Comparison of ENCODE assay signal across 9 cellular contexts in the genomic region with DNA sequence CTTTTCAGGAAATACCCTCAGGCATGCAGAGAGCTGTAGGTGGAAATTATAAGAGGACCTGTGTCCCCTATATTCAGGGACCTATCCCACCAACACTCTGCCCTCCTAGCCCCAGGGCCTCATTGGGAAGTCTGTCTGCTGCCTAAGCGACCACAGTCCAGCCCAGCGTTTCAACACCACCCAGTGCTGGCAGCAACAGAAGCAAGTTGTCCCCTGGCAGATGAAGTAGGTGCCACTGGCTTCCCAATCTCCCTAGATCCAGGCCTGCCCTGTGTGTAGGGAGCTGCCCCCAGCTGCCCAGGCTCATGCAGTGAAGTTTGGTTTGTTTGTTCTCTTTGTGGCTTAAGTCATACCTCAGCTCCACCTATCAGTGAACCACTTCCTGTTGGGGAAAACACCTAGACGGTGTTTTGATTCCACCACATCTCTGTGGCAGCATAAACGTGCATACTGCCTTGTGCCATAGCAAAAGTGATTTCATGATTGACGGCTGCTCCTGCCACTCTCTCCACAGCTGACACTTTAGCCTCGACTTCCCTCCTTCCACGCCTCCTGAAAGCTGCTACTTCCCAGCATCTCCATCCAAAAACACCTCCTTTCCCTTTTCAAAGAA. TPM values are rescaled to one million over a fixed set of nuclear protein-coding genes. Genes with fewer than 3 reads are reported as not detected.
DNase-seq lines count a peak whose midpoint lies in the region; ATAC-seq and TF ChIP-seq lines count a peak whose summit lies in the region.
"Had no signal": no experiment of that assay in that cellular context is flagged by ENCODE, and none has a peak within 500 bp of the region (broad histone marks: within the 10 kb centered on the region; RNA-seq: fewer than 3 reads in every experiment).

No MANE protein-coding gene starts in this region.

- H3K27me3 Mint-ChIP-seq in activated CD4-positive, alpha-beta memory T cell treated with anti-CD3 and anti-CD28 coated beads for 36 hours, result no peaks in the 10 kb centered on the region

- H3K4me3 ChIP-seq in GM06990 (replicated peaks; ENCODE audit: low read depth, low read length), result no peak overlapping the region
- no peak overlapping the region for H3K4me3 ChIP-seq in HUES64 (ENCODE audit: low read length)
- no peak overlapping the region for H3K4me3 ChIP-seq in tibial nerve

- H3K9me3 ChIP-seq in HUES64 (ENCODE audit: insufficient read depth, low read depth, low read length) (no peaks in the 10 kb centered on the region), tibial nerve (no peaks in the 10 kb centered on the region)

- TF ChIP-seq EP300 in tibial nerve (IDR thresholded peaks at IDR 0.05), result no peak

- peak overlapping the region; percentile 85 for H3K27ac Mint-ChIP-seq in activated CD4-positive, alpha-beta memory T cell treated with anti-CD3 and anti-CD28 coated beads for 36 hours

- TF ChIP-seq CTCF in GM06990 (IDR thresholded peaks at IDR 0.05; ENCODE audit: insufficient read depth, low read length, poor library complexity, severe bottlenecking) (no peak), foreskin keratinocyte (conservative IDR thresholded peaks at IDR 0.05) (peak; percentile 29), tibial nerve (IDR thresholded peaks at IDR 0.05) (no peak)

- peaks cover 37% of the 10 kb centered on the region for H3K4me1 Mint-ChIP-seq in activated CD4-positive, alpha-beta memory T cell treated with anti-CD3 and anti-CD28 coated beads for 36 hours (ENCODE audit: low read depth)

- peak overlapping the region; percentile 53; the same call in 1 of the 2 replicates for H3K27ac ChIP-seq in HUES64 (ENCODE audit: low read depth, low read length)
- H3K27ac ChIP-seq in foreskin keratinocyte, result no peak overlapping the region
- peak overlapping the region in 1 of 4 donors; percentile 57 for H3K27ac ChIP-seq in tibial nerve

- peak; percentile 100 for ATAC-seq in GM21717 (IDR thresholded peaks at IDR 0.05; ENCODE audit: unreplicated experiment)
- peak; percentile 96 for ATAC-seq in foreskin keratinocyte

- CTCF ChIA-PET in activated CD4-positive, alpha-beta memory T cell treated with anti-CD3 and anti-CD28 coated beads for 36 hours (lab: Charles Lee), result interaction anchor here (1.0 to 2.8 kb wide), 8 partner anchors 11 to 422 kb away, joined by 3 to 24 read pairs (median 9); partner anchors contain the start of genes SRP9 and TMEM63A

- POLR2A ChIA-PET in activated CD4-positive, alpha-beta memory T cell treated with anti-CD3 and anti-CD28 coated beads for 36 hours (lab: Charles Lee), result interaction anchor here (0.8 to 2.8 kb wide), 4 partner anchors 15 to 452 kb away, joined by 3 to 34 read pairs (median 9); partner anchors contain the start of genes PYCR2, SRP9 and TMEM63A

- no peaks in the 10 kb centered on the region for H3K9me3 Mint-ChIP-seq in activated CD4-positive, alpha-beta memory T cell treated with anti-CD3 and anti-CD28 coated beads for 36 hours

- DNase-seq in GM06990 (ENCODE audit: extremely low read depth, insufficient read length), result peak; percentile 54
- DNase-seq in activated CD4-positive, alpha-beta memory T cell treated with anti-CD3 and anti-CD28 coated beads for 36 hours, result peak; percentile 83
- peak; percentile 64 to 78 for DNase-seq in foreskin keratinocyte
- peak; percentile 41 to 56 for DNase-seq in stimulated activated CD8-positive, alpha-beta memory T cell treated with anti-CD3 and anti-CD28 coated beads, Interleukin-7, amount 100 ng/mL, for 4 hours (ENCODE audit: low read depth in 2 of 2)
- no peak for DNase-seq in tibial nerve (ENCODE audit: low spot score in 2 of 2)
- DNase-seq in cerebellar nuclear complex (lab: John Stamatoyannopoulos, UW), result no peak

- no peaks in the 10 kb centered on the region for H3K36me3 Mint-ChIP-seq in activated CD4-positive, alpha-beta memory T cell treated with anti-CD3 and anti-CD28 coated beads for 36 hours

- WGBS in HUES64, result 63% methylated on average over 7 of the region's 7 CpGs
- 58 to 63% methylated on average over 7 of the region's 7 CpGs for WGBS in tibial nerve, 2 donors

- H3K4me1 ChIP-seq in HUES64 (ENCODE audit: insufficient read depth, low read length) (peaks cover 29% of the 10 kb centered on the region), foreskin keratinocyte (peaks cover 3% of the 10 kb centered on the region), tibial nerve (no peaks in the 10 kb centered on the region)

- TF ChIP-seq POLR2A in tibial nerve (IDR thresholded peaks at IDR 0.05), result no peak

- H3K27me3 ChIP-seq in GM06990 (replicated peaks; ENCODE audit: control insufficient read depth, insufficient read depth, low read length) (no peaks in the 10 kb centered on the region), HUES64 (ENCODE audit: insufficient read depth, low read length) (no peaks in the 10 kb centered on the region; the same call in 1 of the 2 replicates), foreskin keratinocyte (no peaks in the 10 kb centered on the region), tibial nerve (no peaks in the 10 kb centered on the region)

- H3K36me3 ChIP-seq in GM06990 (ENCODE audit: control insufficient read depth, insufficient read depth, low read length) (no peaks in the 10 kb centered on the region), HUES64 (ENCODE audit: insufficient read depth, low read length) (no peaks in the 10 kb centered on the region), tibial nerve (no peaks in the 10 kb centered on the region)

- intact Hi-C loops in activated CD4-positive, alpha-beta memory T cell treated with anti-CD3 and anti-CD28 coated beads for 36 hours (cut with micrococcal nuclease), result loop anchor here (1.0 to 5.0 kb wide), 4 partner anchors 16 to 120 kb away; partner anchors contain the start of genes PYCR2 and SRP9

- H3K9ac ChIP-seq in HUES64 (ENCODE audit: low read depth, low read length), result peak overlapping the region; percentile 28; the same call in 1 of the 2 replicates

- H3K4me3 Mint-ChIP-seq in activated CD4-positive, alpha-beta memory T cell treated with anti-CD3 and anti-CD28 coated beads for 36 hours, result peak overlapping the region; percentile 54

RNA-seq across cellular contexts. Expression of gene LEFTY1, which starts 8.1 kb away (rescaled TPM):
- polyA plus RNA-seq in HUES64 (2013, experiment 1 of 2), result 30.4 TPM
- polyA plus RNA-seq in HUES64 (2013, experiment 2 of 2), result 31.3 TPM
- total RNA-seq in activated CD4-positive, alpha-beta memory T cell treated with anti-CD3 and anti-CD28 coated beads for 36 hours, result under 1 TPM in 1 of 2 experiments, not detected in 1; 0.19 TPM
- not detected in 2 replicates for total RNA-seq in foreskin keratinocyte
- polyA plus RNA-seq in foreskin keratinocyte, result not detected in 2 replicates
- under 1 TPM in 1 of 4 donors, not detected in 3; 0.20 TPM for total RNA-seq in tibial nerve
- total RNA-seq: lung microvascular endothelial cell had no signal

RNA-seq across cellular contexts. Expression of gene TMEM63A, which starts 14.9 kb away (rescaled TPM):
- 22.8 TPM for polyA plus RNA-seq in HUES64 (2013, experiment 1 of 2)
- 19.8 TPM for polyA plus RNA-seq in HUES64 (2013, experiment 2 of 2)
- 10 to 100 TPM; 52.2 to 59.1 TPM for total RNA-seq in activated CD4-positive, alpha-beta memory T cell treated with anti-CD3 and anti-CD28 coated beads for 36 hours
- total RNA-seq in foreskin keratinocyte (12.0 and 13.5 TPM in 2 replicates), tibial nerve (10 to 100 TPM; 63.2 to 91.5 (median 66.7) TPM)
- polyA plus RNA-seq in foreskin keratinocyte, result 9.3 and 9.4 TPM in 2 replicates

RNA-seq across cellular contexts. Expression of gene PYCR2, which starts 27.0 kb away (rescaled TPM):
- 69.9 TPM for polyA plus RNA-seq in HUES64 (2013, experiment 1 of 2)
- polyA plus RNA-seq in HUES64 (2013, experiment 2 of 2), result 65.6 TPM
- total RNA-seq in activated CD4-positive, alpha-beta memory T cell treated with anti-CD3 and anti-CD28 coated beads for 36 hours, result 100 to 1,000 TPM; 127 TPM
- total RNA-seq in foreskin keratinocyte, result 51.2 and 51.3 TPM in 2 replicates
- polyA plus RNA-seq in foreskin keratinocyte, result 56.8 and 68.5 TPM in 2 replicates
- total RNA-seq in tibial nerve, result 10 to 100 TPM; 54.2 to 80.8 (median 59.0) TPM

RNA-seq across cellular contexts. Expression of gene LEFTY2, which starts 44.0 kb away (rescaled TPM):
- polyA plus RNA-seq in HUES64 (2013, experiment 1 of 2), result 8.1 TPM
- 7.5 TPM for polyA plus RNA-seq in HUES64 (2013, experiment 2 of 2)
- total RNA-seq in activated CD4-positive, alpha-beta memory T cell treated with anti-CD3 and anti-CD28 coated beads for 36 hours, result not detected
- total RNA-seq in foreskin keratinocyte (not detected in 2 replicates), tibial nerve (not detected)
- polyA plus RNA-seq in foreskin keratinocyte, result not detected in 2 replicates
- total RNA-seq: lung microvascular endothelial cell had no signal

Comparison
In these comparisons a context has a peak if more than half of its experiments do, and no peak if none do; other contexts are left out.
1. DNase-seq: peak in GM06990 (single experiment), activated CD4-positive, alpha-beta memory T cell treated with anti-CD3 and anti-CD28 coated beads for 36 hours (single experiment), foreskin keratinocyte (2 of 2) and stimulated activated CD8-positive, alpha-beta memory T cell treated with anti-CD3 and anti-CD28 coated beads, Interleukin-7, amount 100 ng/mL, for 4 hours (2 of 2); none in tibial nerve (0 of 2) and cerebellar nuclear complex (0 of 2).